Comparison of ENCODE assay signal across 20 cellular contexts in genomic region chr19:3350014-3350663, GRCh38. TPM values are rescaled to one million over a fixed set of nuclear protein-coding genes. Genes with fewer than 3 reads are reported as not detected.
DNase-seq lines count a peak whose midpoint lies in the region; ATAC-seq, FAIRE-seq and TF ChIP-seq lines count a peak whose summit lies in the region.
"Had no signal": no experiment of that assay in that cellular context is flagged by ENCODE, and none has a peak within 500 bp of the region (broad histone marks: within the 10 kb centered on the region; RNA-seq: fewer than 3 reads in every experiment).

No MANE protein-coding gene starts in this region.

- no peaks in the 10 kb centered on the region for H3K79me2 ChIP-seq in GM12878 (ENCODE audit: control insufficient read depth, insufficient read depth, low read length)

- no peaks in the 10 kb centered on the region for H3K27me3 Mint-ChIP-seq in CD8-positive, alpha-beta T cell (ENCODE audit: low read depth)

- H3K4me1 Mint-ChIP-seq in CD8-positive, alpha-beta T cell (ENCODE audit: low read depth): no peaks in the 10 kb centered on the region
- H3K4me1 Mint-ChIP-seq: CD4-positive, CD25-positive, alpha-beta regulatory T cell; endodermal cell; nephron progenitor cell; stimulated activated naive B cell treated with anti-CD40 and anti-IgM and Interleukin-4, amounts not matched to agents 10 μg/mL and 1 μg/mL and 100 μg/mL, for 72 hours had no signal

- no peak overlapping the region for H3K27ac Mint-ChIP-seq in CD8-positive, alpha-beta T cell
- H3K27ac Mint-ChIP-seq: brain; CD4-positive, CD25-positive, alpha-beta regulatory T cell; endodermal cell; nephron progenitor cell; stimulated activated naive B cell treated with anti-CD40 and anti-IgM and Interleukin-4, amounts not matched to agents 10 μg/mL and 1 μg/mL and 100 μg/mL, for 72 hours had no signal

- no peak overlapping the region for H3K9ac ChIP-seq in GM12878 (ENCODE audit: control insufficient read depth, insufficient read depth, low read length)

- no TSS peak for BruUV-seq in GM12878 (replicated peaks; lab: Mats Ljungman, UMichigan)

- TF ChIP-seq POLR2A in GM12878 (IDR thresholded peaks at IDR 0.05; ENCODE audit: low read depth, low read length) (no peak), thyroid gland (IDR thresholded peaks at IDR 0.05) (no peak)

- no peak for TF ChIP-seq RAD21 in GM12878 (IDR thresholded peaks at IDR 0.05; ENCODE audit: insufficient read depth, low read depth, low read length)

- SMC1A ChIA-PET in GM12878 (lab: Charles Lee; ENCODE audit: uncharacterized antibody, unreplicated experiment): interaction anchor here (1.1 kb wide), 1 partner anchor 80 kb away, joined by 5 read pairs; no protein-coding TSS in a partner anchor

- no peak overlapping the region for H3K4me3 Mint-ChIP-seq in CD8-positive, alpha-beta T cell
- H3K4me3 Mint-ChIP-seq: brain; endodermal cell; nephron progenitor cell; stimulated activated naive B cell treated with anti-CD40 and anti-IgM and Interleukin-4, amounts not matched to agents 10 μg/mL and 1 μg/mL and 100 μg/mL, for 72 hours had no signal

- no peaks in the 10 kb centered on the region; a peak in 1 of 4 replicates for H3K27me3 ChIP-seq in GM12878 (replicated peaks in 1 of 2; ENCODE audit: control insufficient read depth in 2 of 2, insufficient read depth in 2 of 2, low read length in 1 of 2)
- no peaks in the 10 kb centered on the region for H3K27me3 ChIP-seq in thyroid gland
- H3K27me3 ChIP-seq in CD8-positive, alpha-beta T cell (ENCODE audit: insufficient read depth, low read length): no peaks in the 10 kb centered on the region

- H3K4me3 ChIP-seq in GM12878 (no peak overlapping the region), thyroid gland (replicated peaks in 1 of 3) (no peak overlapping the region)
- no peak overlapping the region for H3K4me3 ChIP-seq in CD8-positive, alpha-beta T cell (ENCODE audit: low read depth, low read length)
- H3K4me3 ChIP-seq: lower lobe of right lung had no signal

- 38% methylated on average over 9 of the region's 9 CpGs for WGBS in GM12878 (ENCODE audit: insufficient coverage, insufficient replicate concordance, low lambda C conversion rate, missing lambda C conversion rate)
- WGBS in thyroid gland, 2 donors: 43 to 51% methylated on average over 9 of the region's 9 CpGs

- H4K20me1 ChIP-seq in GM12878 (ENCODE audit: control insufficient read depth, insufficient read depth): no peaks in the 10 kb centered on the region

- intact Hi-C loops in GM12878 (cut with micrococcal nuclease; ENCODE audit: unreplicated experiment): no loop called here
- intact Hi-C loops in thyroid gland (cut with DNase I): no loop called here
- intact Hi-C loops in CD8-positive, alpha-beta T cell (cut with DNase I, micrococcal nuclease): loop anchor here in 1 of 2 experiments (10.0 kb wide), 1 partner anchor 1055 kb away; the partner anchor contains the start of genes CHAF1A and SH3GL1
- intact Hi-C loops in head of caudate nucleus (cut with DNase I): no loop called here

- peak; percentile 19 for DNase-seq in NCI-H1092 treated with DMSO at 0.1 percent for 48 hours (lab: John Stamatoyannopoulos, UW)
- no peak for DNase-seq in NCI-H1092 (lab: John Stamatoyannopoulos, UW)
- no peak for DNase-seq in GM12878 (ENCODE audit: low read depth, low spot score)
- peak; percentile 23 for DNase-seq in kidney glomerular epithelial cell (lab: John Stamatoyannopoulos, UW)
- DNase-seq in thyroid gland: peak; percentile 64 to 67
- DNase-seq in CD8-positive, alpha-beta T cell: no peak
- no peak for DNase-seq in head of caudate nucleus
- DNase-seq: 8988T; activated gamma-delta T cell; CD4-positive, CD25-positive, alpha-beta regulatory T cell; endodermal cell; GDM1; lower lobe of right lung; NCI-H1694 treated with DMSO at 0.1 percent for 48 hours; nephron progenitor cell; stimulated activated naive B cell treated with anti-CD40 and anti-IgM and Interleukin-4, amounts not matched to agents 10 μg/mL and 1 μg/mL and 100 μg/mL, for 72 hours had no signal

- RAD21 ChIA-PET in GM12878 (lab: Charles Lee; ENCODE audit: unreplicated experiment): no interaction called here

- H3K27ac ChIP-seq in GM12878 (ENCODE audit: control insufficient read depth, insufficient read depth) (no peak overlapping the region), thyroid gland (peak overlapping the region; percentile 12 to 61 (median 21))
- H3K27ac ChIP-seq in CD8-positive, alpha-beta T cell (ENCODE audit: low read depth, low read length): no peak overlapping the region
- H3K27ac ChIP-seq: lower lobe of right lung, VCaP had no signal

- FAIRE-seq in GM12878 (lab: Jason Lieb, UNC): no peak

- TF ChIP-seq EP300 in GM12878 (IDR thresholded peaks at IDR 0.05; ENCODE audit: borderline replicate concordance in 1 of 2, control insufficient read depth in 1 of 2, low read depth in 2 of 2, low read length in 2 of 2): no peak

- CTCF ChIA-PET in GM12878 (lab: Yijun Ruan, JAX): no interaction called here
- CTCF ChIA-PET in CD8-positive, alpha-beta T cell (lab: Charles Lee): no interaction called here

- no peak overlapping the region for H3K4me2 ChIP-seq in GM12878 (ENCODE audit: control insufficient read depth, insufficient read depth)

- H3K9me3 Mint-ChIP-seq in CD8-positive, alpha-beta T cell: peaks cover 4% of the 10 kb centered on the region
- H3K9me3 Mint-ChIP-seq: CD4-positive, CD25-positive, alpha-beta regulatory T cell; stimulated activated naive B cell treated with anti-CD40 and anti-IgM and Interleukin-4, amounts not matched to agents 10 μg/mL and 1 μg/mL and 100 μg/mL, for 72 hours had no signal

- no peaks in the 10 kb centered on the region for H3K36me3 ChIP-seq in GM12878 (ENCODE audit: control insufficient read depth in 2 of 2, insufficient read depth in 2 of 2, low read length in 1 of 2)
- no peaks in the 10 kb centered on the region for H3K36me3 ChIP-seq in thyroid gland
- H3K36me3 ChIP-seq in CD8-positive, alpha-beta T cell (ENCODE audit: insufficient read depth, low read length): no peaks in the 10 kb centered on the region
- H3K36me3 ChIP-seq: lower lobe of right lung had no signal

- H3K36me3 Mint-ChIP-seq in CD8-positive, alpha-beta T cell: no peaks in the 10 kb centered on the region
- H3K36me3 Mint-ChIP-seq: brain; stimulated activated naive B cell treated with anti-CD40 and anti-IgM and Interleukin-4, amounts not matched to agents 10 μg/mL and 1 μg/mL and 100 μg/mL, for 72 hours had no signal

- no peaks in the 10 kb centered on the region for H3K9me3 ChIP-seq in GM12878 (replicated peaks; ENCODE audit: control insufficient read depth, insufficient read depth, low read length)
- H3K9me3 ChIP-seq in thyroid gland: no peaks in the 10 kb centered on the region
- no peaks in the 10 kb centered on the region for H3K9me3 ChIP-seq in CD8-positive, alpha-beta T cell (ENCODE audit: low read length)
- H3K9me3 ChIP-seq: lower lobe of right lung had no signal

- TF ChIP-seq CTCF in GM12878 (IDR thresholded peaks at IDR 0.05 in 2 of 3, conservative IDR thresholded peaks at IDR 0.05 in 1 of 3; ENCODE audit: control insufficient read depth in 2 of 3, extremely low read depth in 1 of 3, insufficient read depth in 1 of 3, low read depth in 3 of 3, low read length in 3 of 3) (no peak), thyroid gland (IDR thresholded peaks at IDR 0.05) (peak in 1 of 6 experiments; percentile 16)
- TF ChIP-seq CTCF in CD8-positive, alpha-beta T cell (IDR thresholded peaks at IDR 0.05): no peak

- POLR2A ChIA-PET in GM12878 (lab: Charles Lee): interaction anchor here (0.7 kb wide), 1 partner anchor 49 kb away, joined by 4 read pairs; no protein-coding TSS in a partner anchor
- POLR2A ChIA-PET in CD8-positive, alpha-beta T cell (lab: Charles Lee): no interaction called here

- no peaks in the 10 kb centered on the region for H3K4me1 ChIP-seq in GM12878 (ENCODE audit: control insufficient read depth, insufficient read depth, low read length)
- peaks cover 15 to 31% of the 10 kb centered on the region in 2 donors for H3K4me1 ChIP-seq in thyroid gland
- no peaks in the 10 kb centered on the region for H3K4me1 ChIP-seq in CD8-positive, alpha-beta T cell (ENCODE audit: insufficient read depth, low read length)

- H2AFZ ChIP-seq in GM12878 (ENCODE audit: control insufficient read depth, low read depth, low read length): no peak overlapping the region

- in situ Hi-C loops in GM12878 (cut with MboI): loop anchor here (25.0 kb wide), 1 partner anchor 1488 kb away; the partner anchor contains the start of gene KLF16

- ATAC-seq in GM12878 (no peak), GM18861 (IDR thresholded peaks at IDR 0.05; ENCODE audit: unreplicated experiment) (no peak)
- ATAC-seq in CD8-positive, alpha-beta T cell: no peak
- ATAC-seq: lower lobe of right lung; sciatic nerve; stimulated activated naive B cell treated with anti-CD40 and anti-IgM and Interleukin-4, amounts not matched to agents 10 μg/mL and 1 μg/mL and 100 μg/mL, for 72 hours had no signal

TF ChIP-seq in GM12878, 131 proteins besides CTCF, POLR2A, EP300 and RAD21 (continues in another document):
- TF ChIP-seq JUNB (IDR thresholded peaks at IDR 0.05) (no peak), KLF5 (IDR thresholded peaks at IDR 0.05; ENCODE audit: partially characterized antibody) (no peak), BHLHE40 (IDR thresholded peaks at IDR 0.05; ENCODE audit: borderline replicate concordance in 1 of 2, low read depth in 2 of 2, low read length in 1 of 2) (no peak), HCFC1 (IDR thresholded peaks at IDR 0.05; ENCODE audit: low read length) (no peak)

RNA-seq across cellular contexts. Expression of gene NFIC, which starts 16.2 kb away (rescaled TPM):
- total RNA-seq in GM12878 (2013; cell fraction: nucleolus; rRNA removed): 77.1 and 95.5 TPM in 2 replicates
- total RNA-seq in GM12878 (2014; rRNA removed): 8.8 and 9.2 TPM in 2 replicates
- total RNA-seq in GM12878 (2014; rRNA removed; fragmentation: Illumina TruSeq; extraction: Trizol): 2.8 and 5.3 TPM in 2 replicates
- total RNA-seq in GM12878 (2021): 50.5 and 53.5 TPM in 2 replicates
- 3.6 TPM for polyA plus RNA-seq in GM12878 (2011; ENCODE audit: low read depth)
- polyA plus RNA-seq in GM12878 (2011; rRNA removed): 0.86 and 1.6 TPM in 2 replicates
- polyA plus RNA-seq in GM12878 (2011; cell fraction: cytosol; rRNA removed): 2.1 and 2.2 TPM in 2 replicates
- polyA plus RNA-seq in GM12878 (2011; cell fraction: nucleus; rRNA removed): 11.0 and 19.5 TPM in 2 replicates
- 12.5 and 13.5 TPM in 2 replicates for polyA plus RNA-seq in GM12878 (2012)
- polyA plus RNA-seq in GM12878 (2014; fragmentation: Illumina TruSeq; extraction: Trizol): 4.6 and 11.1 TPM in 2 replicates
- polyA plus RNA-seq in GM12878 (2014; fragmentation: Nextera tagmentation; extraction: Ambion mirVana): 1 to 10 TPM in 1 of 2 experiments, under 1 TPM in 1; 0.71 to 1.1 TPM
- 13.8 and 16.8 TPM in 2 replicates for polyA plus RNA-seq in GM12878 (2014; rRNA removed)
- polyA plus RNA-seq in GM12878 (2016; fragmentation: Nextera tagmentation; extraction: Ambion mirVana): 10 to 100 TPM; 18.5 to 22.2 TPM
- 3.4 and 7.2 TPM in 2 replicates for polyA minus RNA-seq in GM12878 (2011; rRNA and poly(A)+ RNA removed)
- polyA minus RNA-seq in GM12878 (2011; cell fraction: cytosol; rRNA and poly(A)+ RNA removed): 8.4 and 9.6 TPM in 2 replicates
- polyA minus RNA-seq in GM12878 (2011; cell fraction: nucleus; rRNA and poly(A)+ RNA removed): 8.9 and 14.9 TPM in 2 replicates
- 100 to 1,000 TPM in 3 of 4 donors, 10 to 100 TPM in 1; 76.2 to 183 (median 132) TPM for total RNA-seq in thyroid gland
- 10 to 100 TPM; 16.5 to 17.5 TPM for total RNA-seq in CD8-positive, alpha-beta T cell

Comparison
In these comparisons a context has a peak if more than half of its experiments do, and no peak if none do; other contexts are left out.
1. DNase-seq: peak in NCI-H1092 treated with DMSO at 0.1 percent for 48 hours (single experiment), kidney glomerular epithelial cell (single experiment) and thyroid gland (2 of 2); none in NCI-H1092 (single experiment), GM12878 (single experiment), CD8-positive, alpha-beta T cell (0 of 7) and head of caudate nucleus (0 of 42).
2. H3K27ac ChIP-seq: peak in thyroid gland (3 of 3); none in GM12878 (single experiment) and CD8-positive, alpha-beta T cell (single experiment).